In the genomic region with DNA sequence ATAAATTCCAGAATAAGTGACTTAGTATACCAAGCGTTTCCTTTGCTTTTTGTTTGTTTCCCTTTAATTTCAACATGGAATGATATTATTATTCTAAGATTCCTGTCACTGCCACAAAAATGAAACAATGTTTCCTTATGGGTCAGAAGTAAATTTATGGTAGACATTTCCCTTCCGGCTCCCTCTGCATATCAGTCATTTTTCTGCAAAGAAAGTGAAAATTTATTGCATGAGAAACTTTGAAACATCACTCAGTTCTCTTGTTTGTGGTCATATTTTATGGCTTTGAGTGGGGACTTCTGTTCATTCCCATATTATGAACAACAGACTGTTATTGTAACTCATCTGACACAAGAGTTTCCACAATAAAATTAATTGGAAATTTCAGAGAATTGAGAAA, we compare ENCODE assay signal across 27 cellular contexts.
A peak's percentile ranks its signal among the peaks of the same experiment; 100 is the strongest.
DNase-seq lines count a peak whose midpoint lies in the region; ATAC-seq, FAIRE-seq and TF ChIP-seq lines count a peak whose summit lies in the region.
"Had no signal": no experiment of that assay in that cellular context is flagged by ENCODE, and none has a peak within 500 bp of the region (broad histone marks: within the 10 kb centered on the region; RNA-seq: fewer than 3 reads in every experiment).

No MANE protein-coding gene starts in this region.

- FAIRE-seq in endothelial cell of umbilical vein (lab: Jason Lieb, UNC): no peak
- FAIRE-seq: A549, D721Med had no signal

- peaks cover 67% of the 10 kb centered on the region for H3K4me1 ChIP-seq in Loucy (ENCODE audit: insufficient read depth, low read length, poor library complexity, severe bottlenecking)
- H3K4me1 ChIP-seq in endothelial cell of umbilical vein (ENCODE audit: control insufficient read depth, extremely low read depth, insufficient read depth, low read length): peaks cover 11% of the 10 kb centered on the region
- H3K4me1 ChIP-seq: A549, HAP-1, SJSA1 had no signal

- no peak overlapping the region for H2AFZ ChIP-seq in Loucy (ENCODE audit: low read length)
- no peak overlapping the region for H2AFZ ChIP-seq in endothelial cell of umbilical vein (ENCODE audit: low read depth, low read length)

- H3K36me3 ChIP-seq in Loucy (ENCODE audit: insufficient read depth, low read length) (no peaks in the 10 kb centered on the region), endothelial cell of umbilical vein (ENCODE audit: control insufficient read depth in 2 of 2, extremely low read depth in 1 of 2, insufficient read depth in 2 of 2, low read length in 2 of 2) (no peaks in the 10 kb centered on the region)
- H3K36me3 ChIP-seq: BLaER1 treated with 17β-estradiol and CSF1 and Interleukin-3, amounts not matched to agents 10 nM and 100 nM; HAP-1; SJSA1 had no signal

- POLR2A ChIA-PET in endothelial cell of umbilical vein (lab: Charles Lee): no interaction called here

- DNase-seq in endothelial cell of umbilical vein (ENCODE audit: low read depth, low spot score) (peak; percentile 76), myocyte (ENCODE audit: low read depth) (peak; percentile 33)
- DNase-seq in stimulated activated effector memory CD8-positive, alpha-beta T cell treated with anti-CD3 and anti-CD28 coated beads, Interleukin-12 subunit alpha, Interleukin-12 subunit beta, amount 100 ng/mL, for 72 hours (ENCODE audit: low spot score in 2 of 2): no peak
- DNase-seq: AML-193; CD4-positive, alpha-beta T cell; GOT3; HFFc6; Karpas-422; NCI-H1105 treated with DMSO at 0.1 percent for 48 hours; NCI-H146; NCI-H1930; NCI-H446; NCI-H524 treated with DMSO at 0.1 percent for 48 hours; NCI-H82; NK-92 treated with Interleukin-12 subunit alpha and Interleukin-12 subunit beta, amount 100 ng/mL, for 24 hours; PC-9; Right ventricle myocardium superior; RPMI8226 had no signal

- H3K9me3 ChIP-seq in Loucy (ENCODE audit: insufficient read depth, low read depth, low read length): no peaks in the 10 kb centered on the region
- no peaks in the 10 kb centered on the region for H3K9me3 ChIP-seq in endothelial cell of umbilical vein (replicated peaks; ENCODE audit: control insufficient read depth, insufficient read depth, low read length)
- H3K9me3 ChIP-seq: A549; BLaER1 treated with 17β-estradiol and CSF1 and Interleukin-3, amounts not matched to agents 10 nM and 100 nM; HAP-1; SJSA1 had no signal

- H3K9ac ChIP-seq in Loucy (ENCODE audit: low read depth, low read length, poor library complexity, severe bottlenecking): no peak overlapping the region
- no peak overlapping the region for H3K9ac ChIP-seq in endothelial cell of umbilical vein (replicated peaks; ENCODE audit: extremely low read depth, insufficient read depth, low read length)
- H3K9ac ChIP-seq: BLaER1 treated with 17β-estradiol and CSF1 and Interleukin-3, amounts not matched to agents 10 nM and 100 nM had no signal

- H3K79me2 ChIP-seq in Loucy (ENCODE audit: insufficient read depth, low read length) (no peaks in the 10 kb centered on the region), endothelial cell of umbilical vein (ENCODE audit: control insufficient read depth, insufficient read depth, low read length) (no peaks in the 10 kb centered on the region)

- TF ChIP-seq POLR2A in endothelial cell of umbilical vein (IDR thresholded peaks at IDR 0.05; ENCODE audit: low read depth, low read length): no peak

- CTCF ChIA-PET in endothelial cell of umbilical vein (lab: Charles Lee): no interaction called here

- dilution Hi-C loops in endothelial cell of umbilical vein (cut with MboI; ENCODE audit: extremely low pct_ligation_motif_present, low sequenced_read_pairs): no loop called here

- H3K9me1 ChIP-seq in endothelial cell of umbilical vein (replicated peaks; ENCODE audit: control insufficient read depth, extremely low read depth, insufficient read depth, low read length): no peaks in the 10 kb centered on the region

- no peak overlapping the region for H3K27ac Mint-ChIP-seq in stimulated activated effector memory CD8-positive, alpha-beta T cell treated with anti-CD3 and anti-CD28 coated beads, Interleukin-12 subunit alpha, Interleukin-12 subunit beta, amount 100 ng/mL, for 72 hours
- H3K27ac Mint-ChIP-seq: CD4-positive, alpha-beta T cell; HFFc6 had no signal

- H3K4me1 Mint-ChIP-seq in stimulated activated effector memory CD8-positive, alpha-beta T cell treated with anti-CD3 and anti-CD28 coated beads, Interleukin-12 subunit alpha, Interleukin-12 subunit beta, amount 100 ng/mL, for 72 hours: no peaks in the 10 kb centered on the region

- H3K4me2 ChIP-seq in Loucy (ENCODE audit: low read depth, low read length, poor library complexity, severe bottlenecking): peak overlapping the region; percentile 32
- H3K4me2 ChIP-seq in endothelial cell of umbilical vein (ENCODE audit: insufficient read depth, low read length): no peak overlapping the region
- H3K4me2 ChIP-seq: A549; BLaER1 treated with 17β-estradiol and CSF1 and Interleukin-3, amounts not matched to agents 10 nM and 100 nM; PC-9 had no signal

- H3K4me3 ChIP-seq in Loucy (ENCODE audit: low read length, poor library complexity, severe bottlenecking) (peak overlapping the region; percentile 15), endothelial cell of umbilical vein (replicated peaks in 1 of 3; ENCODE audit: insufficient read depth in 1 of 3, low read depth in 1 of 3, low read length in 3 of 3) (no peak overlapping the region)
- H3K4me3 ChIP-seq: A549; BLaER1 treated with 17β-estradiol and CSF1 and Interleukin-3, amounts not matched to agents 10 nM and 100 nM; HAP-1; PC-9; SJSA1 had no signal

- TF ChIP-seq CTCF in Loucy (conservative IDR thresholded peaks at IDR 0.05; ENCODE audit: low read length) (no peak), endothelial cell of umbilical vein (IDR thresholded peaks at IDR 0.05; ENCODE audit: extremely low read depth in 1 of 2, insufficient read depth in 1 of 2, low read depth in 1 of 2, low read length in 2 of 2) (no peak)

- ATAC-seq in GM21717 (IDR thresholded peaks at IDR 0.05; ENCODE audit: unreplicated experiment): no peak
- no peak for ATAC-seq in stimulated activated effector memory CD8-positive, alpha-beta T cell treated with anti-CD3 and anti-CD28 coated beads, Interleukin-12 subunit alpha, Interleukin-12 subunit beta, amount 100 ng/mL, for 72 hours
- ATAC-seq in HG03442 (IDR thresholded peaks at IDR 0.05; ENCODE audit: unreplicated experiment): no peak
- no peak for ATAC-seq in HG03175 (IDR thresholded peaks at IDR 0.05; ENCODE audit: unreplicated experiment)
- ATAC-seq: A549 had no signal

- intact Hi-C loops in endothelial cell of umbilical vein (cut with micrococcal nuclease): no loop called here

- no peaks in the 10 kb centered on the region for H3K9me2 ChIP-seq in Loucy (replicated peaks; ENCODE audit: low read depth, low read length)

- H3K36me3 Mint-ChIP-seq in stimulated activated effector memory CD8-positive, alpha-beta T cell treated with anti-CD3 and anti-CD28 coated beads, Interleukin-12 subunit alpha, Interleukin-12 subunit beta, amount 100 ng/mL, for 72 hours: no peaks in the 10 kb centered on the region

- H3K27ac ChIP-seq in endothelial cell of umbilical vein (ENCODE audit: insufficient read depth, low read depth, low read length): no peak overlapping the region
- H3K27ac ChIP-seq: A549; BLaER1 treated with 17β-estradiol and CSF1 and Interleukin-3, amounts not matched to agents 10 nM and 100 nM; PC-9; SJSA1 had no signal

- H3K9me3 Mint-ChIP-seq in stimulated activated effector memory CD8-positive, alpha-beta T cell treated with anti-CD3 and anti-CD28 coated beads, Interleukin-12 subunit alpha, Interleukin-12 subunit beta, amount 100 ng/mL, for 72 hours: peaks cover 14% of the 10 kb centered on the region

- no TSS peak for BruUV-seq in endothelial cell of umbilical vein (replicated peaks; lab: Mats Ljungman, UMichigan)

- no peak overlapping the region for H3K4me3 Mint-ChIP-seq in stimulated activated effector memory CD8-positive, alpha-beta T cell treated with anti-CD3 and anti-CD28 coated beads, Interleukin-12 subunit alpha, Interleukin-12 subunit beta, amount 100 ng/mL, for 72 hours
- H3K4me3 Mint-ChIP-seq: CD4-positive, alpha-beta T cell; HFFc6 had no signal

- H3K27me3 ChIP-seq in Loucy (ENCODE audit: insufficient read depth, low read length, poor library complexity, severe bottlenecking): no peaks in the 10 kb centered on the region
- no peaks in the 10 kb centered on the region for H3K27me3 ChIP-seq in endothelial cell of umbilical vein (ENCODE audit: control insufficient read depth in 2 of 2, insufficient read depth in 2 of 2, low read length in 2 of 2)
- H3K27me3 ChIP-seq: BLaER1 treated with 17β-estradiol and CSF1 and Interleukin-3, amounts not matched to agents 10 nM and 100 nM; SJSA1 had no signal

- no peaks in the 10 kb centered on the region for H4K20me1 ChIP-seq in Loucy (ENCODE audit: insufficient read depth, low read length, poor library complexity, severe bottlenecking)
- H4K20me1 ChIP-seq in endothelial cell of umbilical vein (replicated peaks; ENCODE audit: control insufficient read depth, extremely low read depth, insufficient read depth, low read length): no peaks in the 10 kb centered on the region
- H4K20me1 ChIP-seq: BLaER1 treated with 17β-estradiol and CSF1 and Interleukin-3, amounts not matched to agents 10 nM and 100 nM had no signal

- peaks cover 6% of the 10 kb centered on the region; the same call in 1 of the 2 replicates for H3F3A ChIP-seq in Loucy (ENCODE audit: low read depth)

TF ChIP-seq in endothelial cell of umbilical vein, 7 proteins besides CTCF, POLR2A, EP300 and RAD21:
- TF ChIP-seq, protein P1, sequence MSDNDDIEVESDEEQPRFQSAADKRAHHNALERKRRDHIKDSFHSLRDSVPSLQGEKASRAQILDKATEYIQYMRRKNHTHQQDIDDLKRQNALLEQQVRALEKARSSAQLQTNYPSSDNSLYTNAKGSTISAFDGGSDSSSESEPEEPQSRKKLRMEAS (IDR thresholded peaks at IDR 0.05; ENCODE audit: insufficient read depth, insufficient read length): no peak
- TF ChIP-seq FOS (IDR thresholded peaks at IDR 0.05; ENCODE audit: borderline replicate concordance, insufficient read depth, low read length) (no peak), JUN (IDR thresholded peaks at IDR 0.05; ENCODE audit: borderline replicate concordance, insufficient read depth, insufficient read length, low read depth) (no peak), MYC (IDR thresholded peaks at IDR 0.05; ENCODE audit: low read depth, low read length) (no peak), GATA2 (IDR thresholded peaks at IDR 0.05; ENCODE audit: insufficient read depth, insufficient read length, low read depth, low read length) (no peak), EZH2 (IDR thresholded peaks at IDR 0.05; ENCODE audit: borderline replicate concordance, low read depth, low read length, severe bottlenecking) (no peak), POLR2AphosphoS5 (IDR thresholded peaks at IDR 0.05; ENCODE audit: insufficient read depth, low read depth, low read length) (no peak)

Comparison
In these comparisons a context has a peak if more than half of its experiments do, and no peak if none do; other contexts are left out.
1. DNase-seq: peak in endothelial cell of umbilical vein (single experiment) and myocyte (single experiment); none in stimulated activated effector memory CD8-positive, alpha-beta T cell treated with anti-CD3 and anti-CD28 coated beads, Interleukin-12 subunit alpha, Interleukin-12 subunit beta, amount 100 ng/mL, for 72 hours (0 of 2).